ENCODE assay signal across 1 cellular context in the genomic region with DNA sequence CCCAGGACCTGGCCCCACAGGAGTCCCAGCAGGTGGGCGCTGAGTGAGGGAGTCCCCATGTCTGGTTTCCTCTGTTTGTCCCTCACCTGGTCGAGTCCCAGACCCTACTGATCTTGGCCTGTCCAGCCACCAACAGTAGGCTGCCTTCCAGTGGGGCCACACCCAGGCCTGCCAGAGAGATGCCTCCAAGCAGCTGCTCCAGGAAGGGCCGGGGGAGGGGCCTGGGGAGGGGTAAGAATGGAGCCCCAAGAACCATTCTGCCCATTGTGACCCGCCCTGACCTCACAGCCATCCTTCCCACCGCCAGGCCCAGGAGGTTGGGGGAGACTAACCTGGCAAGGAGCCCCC.
TF ChIP-seq lines count a peak whose summit lies in the region.

No MANE protein-coding gene starts in this region.

TF ChIP-seq in endothelial cell of umbilical vein, 7 proteins besides CTCF, POLR2A, EP300 and RAD21:
- no peak for TF ChIP-seq GATA2 (IDR thresholded peaks at IDR 0.05; ENCODE audit: insufficient read depth, insufficient read length, low read depth, low read length)
- TF ChIP-seq POLR2AphosphoS5 (IDR thresholded peaks at IDR 0.05; ENCODE audit: insufficient read depth, low read depth, low read length): no peak
- TF ChIP-seq JUN (IDR thresholded peaks at IDR 0.05; ENCODE audit: borderline replicate concordance, insufficient read depth, insufficient read length, low read depth): no peak
- no peak for TF ChIP-seq MYC (IDR thresholded peaks at IDR 0.05; ENCODE audit: low read depth, low read length)
- TF ChIP-seq FOS (IDR thresholded peaks at IDR 0.05; ENCODE audit: borderline replicate concordance, insufficient read depth, low read length): no peak
- no peak for TF ChIP-seq EZH2 (IDR thresholded peaks at IDR 0.05; ENCODE audit: borderline replicate concordance, low read depth, low read length, severe bottlenecking)
- TF ChIP-seq, protein P1, sequence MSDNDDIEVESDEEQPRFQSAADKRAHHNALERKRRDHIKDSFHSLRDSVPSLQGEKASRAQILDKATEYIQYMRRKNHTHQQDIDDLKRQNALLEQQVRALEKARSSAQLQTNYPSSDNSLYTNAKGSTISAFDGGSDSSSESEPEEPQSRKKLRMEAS (IDR thresholded peaks at IDR 0.05; ENCODE audit: insufficient read depth, insufficient read length): no peak
